Comparison of ENCODE assay signal across 11 cellular contexts in the genomic region with DNA sequence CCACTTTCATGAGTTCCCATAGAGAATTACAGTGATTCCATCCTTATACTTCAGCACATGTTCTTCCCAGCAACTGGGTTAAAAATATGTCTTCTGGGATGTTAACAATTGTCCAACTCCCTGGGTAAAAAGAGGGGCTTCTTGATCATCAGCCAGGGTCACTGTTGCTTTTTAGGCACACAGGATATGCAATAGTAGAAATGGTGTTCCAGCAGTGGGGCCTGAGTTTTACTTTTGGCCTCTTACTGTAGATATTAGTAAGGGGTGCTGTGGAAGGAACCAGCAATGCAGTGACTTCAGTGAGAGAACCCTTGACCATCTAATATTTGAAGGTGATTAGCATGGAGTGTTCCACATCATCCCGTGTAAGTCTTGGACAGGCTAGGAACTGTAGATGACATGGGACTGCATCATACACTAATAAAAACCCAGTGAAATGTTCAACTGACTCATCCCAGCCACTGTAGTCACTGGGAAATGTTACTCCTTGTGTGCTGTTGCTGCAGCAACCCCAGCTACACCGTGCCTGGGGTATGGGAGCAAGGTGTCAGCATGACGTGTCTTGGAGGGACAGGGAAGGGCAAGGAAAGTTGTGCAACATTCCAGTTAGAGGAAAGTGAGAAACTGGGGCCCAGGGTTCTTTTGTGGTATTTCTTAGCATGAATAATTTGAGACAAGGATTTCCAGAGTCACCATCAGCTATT.
DNase-seq lines count a peak whose midpoint lies in the region; ATAC-seq, FAIRE-seq and TF ChIP-seq lines count a peak whose summit lies in the region.
"Had no signal": no experiment of that assay in that cellular context is flagged by ENCODE, and none has a peak within 500 bp of the region (broad histone marks: within the 10 kb centered on the region; RNA-seq: fewer than 3 reads in every experiment).

No MANE protein-coding gene starts in this region.

- H3K4me3 ChIP-seq in epithelial cell of esophagus (ENCODE audit: low read length), result no peak overlapping the region
- no peak overlapping the region for H3K4me3 ChIP-seq in muscle layer of duodenum (ENCODE audit: low read depth in 1 of 2, low read length in 2 of 2)
- H3K4me3 ChIP-seq in aorta (ENCODE audit: low read length in 2 of 2), result no peak overlapping the region

- H3K36me3 ChIP-seq in muscle layer of duodenum (ENCODE audit: control insufficient read depth in 1 of 2, insufficient read depth in 2 of 2, low read length in 2 of 2), result peaks cover 0 to 5% of the 10 kb centered on the region in 2 donors
- no peaks in the 10 kb centered on the region for H3K36me3 ChIP-seq in aorta (ENCODE audit: control insufficient read depth in 1 of 2, insufficient read depth in 2 of 2, low read length in 1 of 2)

- H3K27me3 ChIP-seq in muscle layer of duodenum (ENCODE audit: low read depth, low read length) (no peaks in the 10 kb centered on the region), aorta (ENCODE audit: control insufficient read depth in 1 of 2, insufficient read depth in 2 of 2, low read length in 1 of 2) (no peaks in the 10 kb centered on the region)

- H3K9me3 ChIP-seq in muscle layer of duodenum (ENCODE audit: control insufficient read depth in 1 of 2, low read length in 2 of 2) (peaks cover 0 to 6% of the 10 kb centered on the region in 2 donors), aorta (ENCODE audit: control insufficient read depth, low read length) (peaks cover 2% of the 10 kb centered on the region)

- ATAC-seq in aorta (ENCODE audit: low FRiP score), result no peak
- ATAC-seq: natural killer cell had no signal

- intact Hi-C loops in aorta (cut with DNase I), result loop anchor here in 1 of 2 donors (10.0 kb wide), 1 partner anchor 601 kb away; no protein-coding TSS in a partner anchor

- no peaks in the 10 kb centered on the region for H3K4me1 ChIP-seq in muscle layer of duodenum (ENCODE audit: control insufficient read depth in 1 of 2, insufficient read depth in 2 of 2, low read length in 2 of 2)
- H3K4me1 ChIP-seq in aorta (ENCODE audit: control insufficient read depth in 1 of 2, insufficient read depth in 2 of 2, low read length in 2 of 2), result no peaks in the 10 kb centered on the region

- 68 to 80% methylated on average over 3 of the region's 3 CpGs for WGBS in aorta, 2 donors

- TF ChIP-seq CTCF in epithelial cell of esophagus (IDR thresholded peaks at IDR 0.05; ENCODE audit: insufficient read depth, low read depth, low read length, missing control alignments), result no peak

- DNase-seq in AG08395 (ENCODE audit: low spot score), result peak; percentile 79
- peak; percentile 43 for DNase-seq in HTR-8/SVneo (ENCODE audit: insufficient read length, low spot score)
- DNase-seq in epithelial cell of esophagus (ENCODE audit: low read depth), result peak; percentile 100
- DNase-seq in aorta, result no peak
- DNase-seq in HUDEP-2 (lab: John Stamatoyannopoulos, UW; ENCODE audit: unreplicated experiment in 76 of 76), result no peak
- DNase-seq in activated naive CD4-positive, alpha-beta T cell treated with Interleukin-2 at 50 U/mL for 16 hours, result no peak
- DNase-seq in stimulated activated CD4-positive, alpha-beta T cell treated with anti-CD3 and anti-CD28 coated beads, Interleukin-4, amount 100 ng/mL, for 24 hours, result no peak
- DNase-seq: CD4-positive, alpha-beta T cell; H7; natural killer cell had no signal

- H3K27ac ChIP-seq in muscle layer of duodenum (ENCODE audit: low read length) (peak overlapping the region; percentile 10), aorta (ENCODE audit: low read depth in 1 of 2, low read length in 2 of 2) (no peak overlapping the region)

- FAIRE-seq in HTR-8/SVneo (lab: Jason Lieb, UNC), result peak; percentile 93

Comparison
In these comparisons a context has a peak if more than half of its experiments do, and no peak if none do; other contexts are left out.
1. DNase-seq: peak in AG08395 (single experiment), HTR-8/SVneo (single experiment) and epithelial cell of esophagus (single experiment); none in aorta (0 of 2), HUDEP-2 (0 of 76), activated naive CD4-positive, alpha-beta T cell treated with Interleukin-2 at 50 U/mL for 16 hours (single experiment) and stimulated activated CD4-positive, alpha-beta T cell treated with anti-CD3 and anti-CD28 coated beads, Interleukin-4, amount 100 ng/mL, for 24 hours (single experiment).